Comparison of ENCODE assay signal across 11 cellular contexts in genomic region chr1:67534627-67535065, GRCh38.
A peak's percentile ranks its signal among the peaks of the same experiment; 100 is the strongest.
DNase-seq lines count a peak whose midpoint lies in the region; ATAC-seq and TF ChIP-seq lines count a peak whose summit lies in the region.
"Had no signal": no experiment of that assay in that cellular context is flagged by ENCODE, and none has a peak within 500 bp of the region (broad histone marks: within the 10 kb centered on the region; RNA-seq: fewer than 3 reads in every experiment).

No MANE protein-coding gene starts in this region.

- intact Hi-C loops in HCT116 (cut with micrococcal nuclease): loop anchor here (1.0 to 10.0 kb wide), 5 partner anchors 151 to 578 kb away; partner anchors contain the start of genes GADD45A and GNG12

- H3K9ac ChIP-seq in HCT116 (ENCODE audit: low read length): no peak overlapping the region

- H3K4me3 ChIP-seq in HCT116 (replicated peaks in 1 of 2; ENCODE audit: low read depth in 1 of 2, low read length in 2 of 2) (no peak overlapping the region), brain microvascular endothelial cell (ENCODE audit: low read depth, low read length) (no peak overlapping the region)
- H3K4me3 ChIP-seq: SK-N-MC, tibial nerve had no signal

- H3K79me2 ChIP-seq in HCT116 (ENCODE audit: insufficient read depth, low read length): no peaks in the 10 kb centered on the region

- no peak for TF ChIP-seq POLR2A in HCT116 (IDR thresholded peaks at IDR 0.05; ENCODE audit: borderline replicate concordance, extremely low read depth, insufficient read depth, insufficient read length)

- no peak for DNase-seq in HCT116 (ENCODE audit: low read depth, low spot score)
- peak; percentile 29 for DNase-seq in NCI-H2196 treated with DMSO at 0.1 percent for 48 hours (lab: John Stamatoyannopoulos, UW; ENCODE audit: unreplicated experiment)
- DNase-seq in brain microvascular endothelial cell: peak; percentile 69
- peak; percentile 75 for DNase-seq in myocyte (ENCODE audit: low read depth)
- no peak for DNase-seq in SKM-1 treated with dmso at 0.1 percent for 144 hours (lab: John Stamatoyannopoulos, UW; ENCODE audit: unreplicated experiment)
- DNase-seq in activated T-cell treated with anti-CD3 and anti-CD28 coated beads, Interleukin-2, amount 50 U/mL, for 48 hours: no peak
- DNase-seq: central memory CD4-positive, alpha-beta T cell had no signal

- H3K27ac ChIP-seq in HCT116 (ENCODE audit: low read depth, low read length) (no peak overlapping the region), brain microvascular endothelial cell (peak overlapping the region; percentile 42)
- H3K27ac ChIP-seq: SK-N-MC, tibial nerve had no signal

- no TSS peak for BruUV-seq in HCT116 (replicated peaks; lab: Mats Ljungman, UMichigan)

- H3K4me1 ChIP-seq in HCT116 (ENCODE audit: control insufficient read depth in 1 of 2, insufficient read depth in 2 of 2, low read length in 2 of 2): no peaks in the 10 kb centered on the region

- H3K9me2 ChIP-seq in HCT116 (ENCODE audit: insufficient read depth): no peaks in the 10 kb centered on the region

- ATAC-seq in HCT116: no peak
- no peak for ATAC-seq in HG03457 (IDR thresholded peaks at IDR 0.05; ENCODE audit: unreplicated experiment)
- ATAC-seq in GM19324 (IDR thresholded peaks at IDR 0.05; ENCODE audit: low FRiP score, unreplicated experiment): no peak

- TF ChIP-seq CTCF in HCT116 (IDR thresholded peaks at IDR 0.05 in 2 of 3, conservative IDR thresholded peaks at IDR 0.05 in 1 of 3; ENCODE audit: borderline replicate concordance in 1 of 3, insufficient read depth in 1 of 3, low read depth in 2 of 3, low read length in 2 of 3) (no peak), brain microvascular endothelial cell (IDR thresholded peaks at IDR 0.05; ENCODE audit: low read depth, low read length, missing control alignments) (no peak)

- RAD21 ChIA-PET in HCT116 (lab: Charles Lee; ENCODE audit: low non-redundant PET in 1 of 2, low total read pairs in 2 of 2, uncharacterized antibody in 2 of 2, unreplicated experiment in 2 of 2): interaction anchor here (1.2 to 2.4 kb wide), 4 partner anchors 27 to 315 kb away, joined by 3 to 17 read pairs (median 4); partner anchors contain the start of gene GADD45A (in 1 of the 2)

- H3K4me2 ChIP-seq in HCT116 (ENCODE audit: low read length): no peak overlapping the region

- CTCF ChIA-PET in HCT116 (lab: Charles Lee): interaction anchor here (0.6 to 5.4 kb wide), 11 partner anchors 8 to 237 kb away, joined by 3 to 149 read pairs (median 5); no protein-coding TSS in a partner anchor

- H3K9me3 ChIP-seq in HCT116 (ENCODE audit: control insufficient read depth in 1 of 2, insufficient read depth in 1 of 2, low read depth in 1 of 2, low read length in 2 of 2): no peaks in the 10 kb centered on the region
- H3K9me3 ChIP-seq: tibial nerve had no signal

- H3K36me3 ChIP-seq in HCT116 (ENCODE audit: control insufficient read depth in 1 of 2, insufficient read depth in 2 of 2, low read length in 2 of 2) (no peaks in the 10 kb centered on the region), brain microvascular endothelial cell (replicated peaks) (no peaks in the 10 kb centered on the region)
- H3K36me3 ChIP-seq: tibial nerve had no signal

- no peaks in the 10 kb centered on the region for H4K20me1 ChIP-seq in HCT116 (ENCODE audit: insufficient read depth)

- POLR2A ChIA-PET in HCT116 (lab: Charles Lee): no interaction called here

- peak overlapping the region; percentile 63 for H2AFZ ChIP-seq in HCT116 (ENCODE audit: low read depth, low read length, poor library complexity, severe bottlenecking)

- TF ChIP-seq RAD21 in HCT116 (IDR thresholded peaks at IDR 0.05; ENCODE audit: low read depth): no peak

- in situ Hi-C loops in brain microvascular endothelial cell (cut with HindIII; ENCODE audit: low pct_ligation_motif_present, low sequenced_read_pairs): loop anchor here (25.0 kb wide), 2 partner anchors 153 to 228 kb away; partner anchors contain the start of gene GADD45A

- H3K27me3 ChIP-seq in HCT116 (ENCODE audit: insufficient read depth, low read length): no peaks in the 10 kb centered on the region
- H3K27me3 ChIP-seq in brain microvascular endothelial cell (replicated peaks): no peaks in the 10 kb centered on the region
- H3K27me3 ChIP-seq: tibial nerve had no signal

TF ChIP-seq in HCT116, 20 proteins besides CTCF, POLR2A, EP300 and RAD21:
- TF ChIP-seq SIN3A (IDR thresholded peaks at IDR 0.05; ENCODE audit: low read depth) (no peak), ZBTB33 (IDR thresholded peaks at IDR 0.05; ENCODE audit: extremely low read depth, insufficient replicate concordance, low read length) (no peak), JUND (IDR thresholded peaks at IDR 0.05) (no peak), MAX (IDR thresholded peaks at IDR 0.05) (no peak), ZFX (IDR thresholded peaks at IDR 0.05) (no peak), YY1 (IDR thresholded peaks at IDR 0.05; ENCODE audit: extremely low read depth, insufficient replicate concordance, low read depth, low read length) (no peak), ATF3 (IDR thresholded peaks at IDR 0.05) (no peak), SRF (IDR thresholded peaks at IDR 0.05; ENCODE audit: low read depth) (no peak)

Comparison
In these comparisons a context has a peak if more than half of its experiments do, and no peak if none do; other contexts are left out.
1. DNase-seq: peak in NCI-H2196 treated with DMSO at 0.1 percent for 48 hours (single experiment), brain microvascular endothelial cell (single experiment) and myocyte (single experiment); none in HCT116 (single experiment), SKM-1 treated with dmso at 0.1 percent for 144 hours (single experiment) and activated T-cell treated with anti-CD3 and anti-CD28 coated beads, Interleukin-2, amount 50 U/mL, for 48 hours (0 of 2).